1 cellular context compared by ENCODE assay signal in genomic region chr13:99686944-99687382, GRCh38.
TF ChIP-seq lines count a peak whose summit lies in the region.

No MANE protein-coding gene starts in this region.

TF ChIP-seq in GM23338, 12 proteins besides CTCF, POLR2A, EP300 and RAD21 (continued from another document):
- TF ChIP-seq ZNF462 (CRISPR knock-in tag; IDR thresholded peaks at IDR 0.05) (peak; percentile 84; the same call in 1 of the 2 replicates), EZH2 (IDR thresholded peaks at IDR 0.05; ENCODE audit: low read depth, unreplicated experiment) (no peak), EZH2phosphoT487 (IDR thresholded peaks at IDR 0.05; ENCODE audit: unreplicated experiment) (no peak)
